In the genomic region with DNA sequence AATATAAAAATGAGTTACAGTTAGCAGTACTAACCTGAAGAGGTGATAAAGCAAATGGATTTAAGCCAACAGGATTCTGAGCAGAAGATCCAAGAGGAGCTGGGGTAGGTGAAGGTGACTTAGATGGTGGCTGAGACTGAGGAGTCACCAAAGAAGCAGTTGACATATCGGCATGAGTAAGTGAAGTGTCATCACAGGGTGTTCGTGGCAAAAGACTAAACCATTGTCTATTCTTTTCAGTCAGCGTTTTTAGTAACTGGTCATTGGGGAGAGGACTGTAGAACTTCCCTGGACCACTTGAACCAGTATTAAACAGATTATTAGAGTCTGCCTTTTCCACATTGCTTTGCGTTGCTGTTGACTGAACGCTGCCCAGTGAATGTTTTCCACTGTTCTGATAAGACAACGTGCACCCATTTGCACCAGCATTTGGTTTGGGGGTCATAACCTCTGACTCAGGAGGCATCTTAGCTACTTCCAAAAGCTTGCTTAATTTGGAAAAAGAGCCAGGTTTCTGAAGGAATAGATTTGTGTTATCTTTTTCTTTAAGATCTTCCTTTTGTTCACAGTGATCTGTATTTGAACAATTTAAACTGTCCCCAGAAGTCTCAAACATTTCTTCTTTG, we compare ENCODE assay signal across 1 cellular context.
TF ChIP-seq lines count a peak whose summit lies in the region.

No MANE protein-coding gene starts in this region.

TF ChIP-seq in HepG2, 621 proteins besides CTCF, POLR2A, EP300 and RAD21 (continued from another document):
- TF ChIP-seq, protein P1, sequence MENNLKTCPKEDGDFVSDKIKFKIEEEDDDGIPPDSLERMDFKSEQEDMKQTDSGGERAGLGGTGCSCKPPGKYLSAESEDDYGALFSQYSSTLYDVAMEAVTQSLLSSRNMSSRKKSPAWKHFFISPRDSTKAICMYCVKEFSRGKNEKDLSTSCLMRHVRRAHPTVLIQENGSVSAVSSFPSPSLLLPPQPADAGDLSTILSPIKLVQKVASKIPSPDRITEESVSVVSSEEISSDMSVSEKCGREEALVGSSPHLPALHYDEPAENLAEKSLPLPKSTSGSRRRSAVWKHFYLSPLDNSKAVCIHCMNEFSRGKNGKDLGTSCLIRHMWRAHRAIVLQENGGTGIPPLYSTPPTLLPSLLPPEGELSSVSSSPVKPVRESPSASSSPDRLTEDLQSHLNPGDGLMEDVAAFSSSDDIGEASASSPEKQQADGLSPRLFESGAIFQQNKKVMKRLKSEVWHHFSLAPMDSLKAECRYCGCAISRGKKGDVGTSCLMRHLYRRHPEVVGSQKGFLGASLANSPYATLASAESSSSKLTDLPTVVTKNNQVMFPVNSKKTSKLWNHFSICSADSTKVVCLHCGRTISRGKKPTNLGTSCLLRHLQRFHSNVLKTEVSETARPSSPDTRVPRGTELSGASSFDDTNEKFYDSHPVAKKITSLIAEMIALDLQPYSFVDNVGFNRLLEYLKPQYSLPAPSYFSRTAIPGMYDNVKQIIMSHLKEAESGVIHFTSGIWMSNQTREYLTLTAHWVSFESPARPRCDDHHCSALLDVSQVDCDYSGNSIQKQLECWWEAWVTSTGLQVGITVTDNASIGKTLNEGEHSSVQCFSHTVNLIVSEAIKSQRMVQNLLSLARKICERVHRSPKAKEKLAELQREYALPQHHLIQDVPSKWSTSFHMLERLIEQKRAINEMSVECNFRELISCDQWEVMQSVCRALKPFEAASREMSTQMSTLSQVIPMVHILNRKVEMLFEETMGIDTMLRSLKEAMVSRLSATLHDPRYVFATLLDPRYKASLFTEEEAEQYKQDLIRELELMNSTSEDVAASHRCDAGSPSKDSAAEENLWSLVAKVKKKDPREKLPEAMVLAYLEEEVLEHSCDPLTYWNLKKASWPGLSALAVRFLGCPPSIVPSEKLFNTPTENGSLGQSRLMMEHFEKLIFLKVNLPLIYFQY (CRISPR knock-in tag; IDR thresholded peaks at IDR 0.05; ENCODE audit: borderline replicate concordance): no peak
- no peak for TF ChIP-seq GATAD2A (CRISPR knock-in tag; IDR thresholded peaks at IDR 0.05)
- TF ChIP-seq ZBTB7B (CRISPR knock-in tag; IDR thresholded peaks at IDR 0.05): no peak
- no peak for TF ChIP-seq ZNF329 (CRISPR knock-in tag; IDR thresholded peaks at IDR 0.05; ENCODE audit: low read depth)
- TF ChIP-seq MAFK (conservative IDR thresholded peaks at IDR 0.05 in 1 of 2, IDR thresholded peaks at IDR 0.05 in 1 of 2; ENCODE audit: low read length in 2 of 2): peak; percentile 4 to 28; a peak in 2 of 4 replicates
- 0 out of 2 replicates have a peak, but pooled peaks have one; percentile 5 for TF ChIP-seq MAFF (IDR thresholded peaks at IDR 0.05; ENCODE audit: low read depth, low read length)
- 0 out of 2 replicates have a peak, but pooled peaks have one; percentile 17 for TF ChIP-seq TCF7L2 (IDR thresholded peaks at IDR 0.05; ENCODE audit: low read depth, low read length)
- no peak for TF ChIP-seq PHF21A (CRISPR knock-in tag; IDR thresholded peaks at IDR 0.05)
- TF ChIP-seq ZNF589 (CRISPR knock-in tag; conservative IDR thresholded peaks at IDR 0.05): no peak
